Comparison of ENCODE assay signal across 8 cellular contexts in genomic region chr17:55717898-55718735, GRCh38. TPM values are rescaled to one million over a fixed set of nuclear protein-coding genes. Genes with fewer than 3 reads are reported as not detected.
DNase-seq lines count a peak whose midpoint lies in the region; ATAC-seq and TF ChIP-seq lines count a peak whose summit lies in the region.

No MANE protein-coding gene starts in this region.

- H3K9me3 ChIP-seq in OCI-LY3 (ENCODE audit: insufficient read depth, low read length) (no peaks in the 10 kb centered on the region), fibroblast of lung (ENCODE audit: control insufficient read depth, insufficient read depth, low read depth, low read length) (no peaks in the 10 kb centered on the region), neural cell (ENCODE audit: low read length) (no peaks in the 10 kb centered on the region), suprapubic skin (no peaks in the 10 kb centered on the region)

- H3K79me2 ChIP-seq in OCI-LY3 (ENCODE audit: low read length) (no peaks in the 10 kb centered on the region), fibroblast of lung (ENCODE audit: control insufficient read depth, insufficient read depth, low read length) (no peaks in the 10 kb centered on the region), neural cell (replicated peaks; ENCODE audit: insufficient read depth, low read length) (no peaks in the 10 kb centered on the region)

- no peaks in the 10 kb centered on the region for H4K20me1 ChIP-seq in OCI-LY3 (ENCODE audit: insufficient read depth, low read length)
- H4K20me1 ChIP-seq in fibroblast of lung (ENCODE audit: control insufficient read depth, extremely low read depth, insufficient read depth, low read length): no peaks in the 10 kb centered on the region
- H4K20me1 ChIP-seq in neural cell (ENCODE audit: insufficient read depth): no peaks in the 10 kb centered on the region

- H3K9me2 ChIP-seq in neural cell (ENCODE audit: insufficient read depth, low read length): no peaks in the 10 kb centered on the region

- no peaks in the 10 kb centered on the region for H3F3A ChIP-seq in neural cell (ENCODE audit: insufficient read depth, low read length, poor library complexity, severe bottlenecking)

- TF ChIP-seq CTCF in OCI-LY3 (IDR thresholded peaks at IDR 0.05; ENCODE audit: low read depth, low read length): peak; percentile 85
- peak; percentile 74 to 78 for TF ChIP-seq CTCF in fibroblast of lung (conservative IDR thresholded peaks at IDR 0.05 in 1 of 2, IDR thresholded peaks at IDR 0.05 in 1 of 2; ENCODE audit: low read depth in 1 of 2, low read length in 2 of 2)
- peak; percentile 67 for TF ChIP-seq CTCF in neural cell (IDR thresholded peaks at IDR 0.05; ENCODE audit: poor library complexity, severe bottlenecking)
- TF ChIP-seq CTCF in suprapubic skin (IDR thresholded peaks at IDR 0.05): peak; percentile 65 to 67

- H3K27me3 ChIP-seq in OCI-LY3 (ENCODE audit: low read depth, low read length): peaks cover 38% of the 10 kb centered on the region
- no peaks in the 10 kb centered on the region for H3K27me3 ChIP-seq in fibroblast of lung (ENCODE audit: control insufficient read depth, insufficient read depth, low read length)
- H3K27me3 ChIP-seq in neural cell (ENCODE audit: insufficient read depth, low read depth, low read length): no peaks in the 10 kb centered on the region
- no peaks in the 10 kb centered on the region for H3K27me3 ChIP-seq in suprapubic skin

- no peak for TF ChIP-seq POLR2A in suprapubic skin (IDR thresholded peaks at IDR 0.05)

- H3K27ac ChIP-seq in OCI-LY3 (ENCODE audit: low read length) (no peak overlapping the region), fibroblast of lung (ENCODE audit: insufficient read depth, low read length) (no peak overlapping the region), neural cell (ENCODE audit: low read length) (no peak overlapping the region), suprapubic skin (no peak overlapping the region)

- H3K4me3 ChIP-seq in OCI-LY3 (ENCODE audit: low read length): no peak overlapping the region
- H3K4me3 ChIP-seq in fibroblast of lung (replicated peaks in 1 of 4; ENCODE audit: control extremely low read depth in 1 of 4, insufficient read depth in 1 of 4, low read depth in 3 of 4, low read length in 4 of 4): no peak overlapping the region
- H3K4me3 ChIP-seq in neural cell (ENCODE audit: low read length): no peak overlapping the region
- no peak overlapping the region for H3K4me3 ChIP-seq in suprapubic skin

- TF ChIP-seq RAD21 in neural cell (conservative IDR thresholded peaks at IDR 0.05): peak; percentile 53

- WGBS in suprapubic skin: 51% methylated on average over 11 of the region's 11 CpGs

- H2AFZ ChIP-seq in OCI-LY3 (ENCODE audit: low read depth, low read length) (no peak overlapping the region), fibroblast of lung (ENCODE audit: low read length) (no peak overlapping the region), neural cell (ENCODE audit: low read depth, low read length) (no peak overlapping the region)

- DNase-seq in ELR (ENCODE audit: low read depth): peak; percentile 79
- DNase-seq in activated T-cell treated with anti-CD3 and anti-CD28 coated beads for 48 hours (ENCODE audit: low read depth): peak; percentile 44
- peak; percentile 58 to 83 for DNase-seq in fibroblast of lung (ENCODE audit: low read depth in 2 of 2)
- peak; percentile 90 to 93 for DNase-seq in suprapubic skin (ENCODE audit: low spot score in 2 of 2)

- no peaks in the 10 kb centered on the region for H3K36me3 ChIP-seq in OCI-LY3 (replicated peaks; ENCODE audit: low read depth, low read length)
- H3K36me3 ChIP-seq in fibroblast of lung (ENCODE audit: control insufficient read depth, insufficient read depth, low read length): no peaks in the 10 kb centered on the region
- no peaks in the 10 kb centered on the region for H3K36me3 ChIP-seq in neural cell (ENCODE audit: insufficient read depth, low read length)
- H3K36me3 ChIP-seq in suprapubic skin: no peaks in the 10 kb centered on the region

- H3K4me1 ChIP-seq in OCI-LY3 (ENCODE audit: low read length) (no peaks in the 10 kb centered on the region), fibroblast of lung (ENCODE audit: control insufficient read depth, extremely low read depth, insufficient read depth, low read length) (peaks cover 1% of the 10 kb centered on the region), suprapubic skin (peaks cover 17% of the 10 kb centered on the region)

- H3K4me2 ChIP-seq in OCI-LY3 (ENCODE audit: low read length): no peak overlapping the region
- no peak overlapping the region for H3K4me2 ChIP-seq in fibroblast of lung (ENCODE audit: extremely low read depth, insufficient read depth, low read length)
- H3K4me2 ChIP-seq in neural cell (ENCODE audit: low read length): no peak overlapping the region

- ATAC-seq in HG03520 (IDR thresholded peaks at IDR 0.05; ENCODE audit: unreplicated experiment) (peak; percentile 61), GM21825 (IDR thresholded peaks at IDR 0.05; ENCODE audit: unreplicated experiment) (no peak)

- TF ChIP-seq EP300 in neural cell (conservative IDR thresholded peaks at IDR 0.05; ENCODE audit: poor library complexity, severe bottlenecking): no peak
- no peak for TF ChIP-seq EP300 in suprapubic skin (IDR thresholded peaks at IDR 0.05)

- H3K9ac ChIP-seq in OCI-LY3 (ENCODE audit: low read length) (no peak overlapping the region), fibroblast of lung (ENCODE audit: insufficient read depth, low read length) (no peak overlapping the region), neural cell (ENCODE audit: low read length) (no peak overlapping the region)

TF ChIP-seq in neural cell, 6 proteins besides CTCF, POLR2A, EP300 and RAD21:
- TF ChIP-seq REST (IDR thresholded peaks at IDR 0.05; ENCODE audit: borderline replicate concordance) (no peak), SMC3 (conservative IDR thresholded peaks at IDR 0.05; ENCODE audit: poor library complexity) (peak; percentile 72)

RNA-seq across cellular contexts. Expression of gene TMEM100, which starts 4.5 kb away (rescaled TPM):
- total RNA-seq in fibroblast of lung (1.7 and 2.6 TPM in 2 replicates), suprapubic skin (1 to 10 TPM; 1.7 to 2.9 (median 2.4) TPM)
- polyA plus RNA-seq in fibroblast of lung (2.2 and 3.5 TPM in 2 replicates), neural cell (not detected in 2 replicates)
- polyA plus RNA-seq in fibroblast of lung (2012): 2.3 and 4.0 TPM in 2 replicates
- polyA minus RNA-seq in fibroblast of lung (ENCODE audit: low replicate concordance) (0.75 and 4.9 TPM in 2 replicates), neural cell (not detected in 2 replicates)

RNA-seq across cellular contexts. Expression of gene PCTP, which starts 32.7 kb away (rescaled TPM):
- total RNA-seq in fibroblast of lung: 16.9 and 20.6 TPM in 2 replicates
- polyA plus RNA-seq in fibroblast of lung: 20.4 and 21.5 TPM in 2 replicates
- polyA plus RNA-seq in fibroblast of lung (2012): 11.8 and 11.9 TPM in 2 replicates
- polyA minus RNA-seq in fibroblast of lung (ENCODE audit: low replicate concordance): 7.3 and 12.6 TPM in 2 replicates
- polyA plus RNA-seq in neural cell: 3.9 and 6.4 TPM in 2 replicates
- polyA minus RNA-seq in neural cell: 3.2 and 6.6 TPM in 2 replicates
- total RNA-seq in suprapubic skin: 10 to 100 TPM in 3 of 4 donors, 1 to 10 TPM in 1; 6.4 to 17.4 (median 11.2) TPM
